8 cellular contexts compared by ENCODE assay signal in genomic region chr2:231785822-231786176, GRCh38. TPM values are rescaled to one million over a fixed set of nuclear protein-coding genes. Genes with fewer than 3 reads are reported as not detected.
DNase-seq lines count a peak whose midpoint lies in the region; ATAC-seq and TF ChIP-seq lines count a peak whose summit lies in the region.

No MANE protein-coding gene starts in this region.

- CTCF ChIA-PET in activated naive CD4-positive, alpha-beta T cell treated with anti-CD3 and anti-CD28 coated beads for 36 hours (lab: Charles Lee): interaction anchor here (1.2 to 2.7 kb wide), 4 partner anchors 10 to 110 kb away, joined by 3 to 11 read pairs (median 8); no protein-coding TSS in a partner anchor

- H3K36me3 ChIP-seq in kidney epithelial cell (ENCODE audit: control insufficient read depth, insufficient read depth, low read length) (no peaks in the 10 kb centered on the region), tibial nerve (peaks cover 0 to 16% (median 0%) of the 10 kb centered on the region in 3 donors)

- H3K4me1 ChIP-seq in tibial nerve: peaks cover 0 to 69% (median 29%) of the 10 kb centered on the region in 4 donors

- TF ChIP-seq POLR2A in tibial nerve (IDR thresholded peaks at IDR 0.05): no peak

- peak overlapping the region; percentile 86 for H3K4me3 Mint-ChIP-seq in activated naive CD4-positive, alpha-beta T cell treated with anti-CD3 and anti-CD28 coated beads for 36 hours
- peak overlapping the region; percentile 97 for H3K4me3 Mint-ChIP-seq in activated T-helper 2 cell treated with anti-CD3 and anti-CD28 coated beads, Interferon-gamma antibody, Interleukin-2, Interleukin-4, amounts not matched to agents 10 μg/mL and 5 μg/mL and 100 μg/mL, durations not matched to agents 14 hours and 24 hours and 36 hours (ENCODE audit: low read depth)

- no peaks in the 10 kb centered on the region for H3K9me3 ChIP-seq in tibial nerve

- ATAC-seq in GM18868 (IDR thresholded peaks at IDR 0.05; ENCODE audit: unreplicated experiment): no peak

- TF ChIP-seq CTCF in kidney epithelial cell (IDR thresholded peaks at IDR 0.05; ENCODE audit: insufficient read depth, low read length, poor library complexity, severe bottlenecking): no peak
- no peak for TF ChIP-seq CTCF in tibial nerve (IDR thresholded peaks at IDR 0.05)

- TF ChIP-seq EP300 in tibial nerve (IDR thresholded peaks at IDR 0.05): no peak

- no peaks in the 10 kb centered on the region for H3K27me3 Mint-ChIP-seq in activated naive CD4-positive, alpha-beta T cell treated with anti-CD3 and anti-CD28 coated beads for 36 hours (ENCODE audit: low read depth)
- H3K27me3 Mint-ChIP-seq in activated T-helper 2 cell treated with anti-CD3 and anti-CD28 coated beads, Interferon-gamma antibody, Interleukin-2, Interleukin-4, amounts not matched to agents 10 μg/mL and 5 μg/mL and 100 μg/mL, durations not matched to agents 14 hours and 24 hours and 36 hours (ENCODE audit: low read depth): no peaks in the 10 kb centered on the region

- DNase-seq in activated naive CD4-positive, alpha-beta T cell treated with anti-CD3 and anti-CD28 coated beads for 36 hours: no peak
- no peak for DNase-seq in activated naive CD4-positive, alpha-beta T cell (lab: John Stamatoyannopoulos, UW)
- no peak for DNase-seq in activated T-helper 2 cell treated with anti-CD3 and anti-CD28 coated beads, Interferon-gamma antibody, Interleukin-2, Interleukin-4, amounts not matched to agents 10 μg/mL and 5 μg/mL and 100 μg/mL, durations not matched to agents 14 hours and 24 hours and 36 hours (ENCODE audit: low spot score)
- DNase-seq in kidney epithelial cell (ENCODE audit: low read depth): no peak
- DNase-seq in tibial nerve (ENCODE audit: low spot score in 2 of 2): no peak
- no peak for DNase-seq in NOMO-1 treated with dmso at 0.1 percent for 144 hours (lab: John Stamatoyannopoulos, UW; ENCODE audit: unreplicated experiment)
- DNase-seq in HPDE6-E6E7 (ENCODE audit: extremely low spot score): no peak

- peaks cover 64% of the 10 kb centered on the region for H3K4me1 Mint-ChIP-seq in activated naive CD4-positive, alpha-beta T cell treated with anti-CD3 and anti-CD28 coated beads for 36 hours (ENCODE audit: low read depth)
- peaks cover 42% of the 10 kb centered on the region for H3K4me1 Mint-ChIP-seq in activated T-helper 2 cell treated with anti-CD3 and anti-CD28 coated beads, Interferon-gamma antibody, Interleukin-2, Interleukin-4, amounts not matched to agents 10 μg/mL and 5 μg/mL and 100 μg/mL, durations not matched to agents 14 hours and 24 hours and 36 hours (ENCODE audit: low read depth)

- H3K36me3 Mint-ChIP-seq in activated naive CD4-positive, alpha-beta T cell treated with anti-CD3 and anti-CD28 coated beads for 36 hours (ENCODE audit: low read depth): peaks cover 4% of the 10 kb centered on the region
- peaks cover 27% of the 10 kb centered on the region for H3K36me3 Mint-ChIP-seq in activated T-helper 2 cell treated with anti-CD3 and anti-CD28 coated beads, Interferon-gamma antibody, Interleukin-2, Interleukin-4, amounts not matched to agents 10 μg/mL and 5 μg/mL and 100 μg/mL, durations not matched to agents 14 hours and 24 hours and 36 hours (ENCODE audit: low read depth)

- H3K27ac ChIP-seq in tibial nerve: peak overlapping the region; percentile 51 to 79 (median 76)

- H3K9me3 Mint-ChIP-seq in activated naive CD4-positive, alpha-beta T cell treated with anti-CD3 and anti-CD28 coated beads for 36 hours: no peaks in the 10 kb centered on the region
- H3K9me3 Mint-ChIP-seq in activated T-helper 2 cell treated with anti-CD3 and anti-CD28 coated beads, Interferon-gamma antibody, Interleukin-2, Interleukin-4, amounts not matched to agents 10 μg/mL and 5 μg/mL and 100 μg/mL, durations not matched to agents 14 hours and 24 hours and 36 hours: no peaks in the 10 kb centered on the region

- peak overlapping the region; percentile 84 for H3K27ac Mint-ChIP-seq in activated naive CD4-positive, alpha-beta T cell treated with anti-CD3 and anti-CD28 coated beads for 36 hours
- peak overlapping the region; percentile 83 for H3K27ac Mint-ChIP-seq in activated T-helper 2 cell treated with anti-CD3 and anti-CD28 coated beads, Interferon-gamma antibody, Interleukin-2, Interleukin-4, amounts not matched to agents 10 μg/mL and 5 μg/mL and 100 μg/mL, durations not matched to agents 14 hours and 24 hours and 36 hours

- peak overlapping the region; percentile 93 for H3K4me3 ChIP-seq in kidney epithelial cell (ENCODE audit: low read depth, low read length)
- peak overlapping the region; percentile 74 to 86 (median 78) for H3K4me3 ChIP-seq in tibial nerve

- H3K27me3 ChIP-seq in kidney epithelial cell (ENCODE audit: control insufficient read depth, insufficient read depth, low read length): no peaks in the 10 kb centered on the region
- H3K27me3 ChIP-seq in tibial nerve: no peaks in the 10 kb centered on the region

- 43% methylated on average over 6 of the region's 6 CpGs for WGBS in tibial nerve, 2 donors

- intact Hi-C loops in activated naive CD4-positive, alpha-beta T cell treated with anti-CD3 and anti-CD28 coated beads for 36 hours (cut with micrococcal nuclease): loop anchor here (1.0 to 10.0 kb wide), 3 partner anchors 173 to 909 kb away; partner anchors contain the start of genes EIF4E2, GIGYF2 and TIGD1
- intact Hi-C loops in activated T-helper 2 cell treated with anti-CD3 and anti-CD28 coated beads, Interferon-gamma antibody, Interleukin-2, Interleukin-4, amounts not matched to agents 10 μg/mL and 5 μg/mL and 100 μg/mL, durations not matched to agents 14 hours and 24 hours and 36 hours (cut with micrococcal nuclease): no loop called here

RNA-seq across cellular contexts. Expression of gene COPS7B, which starts 0.4 kb away (rescaled TPM):
- 10 to 100 TPM; 47.3 to 52.8 TPM for total RNA-seq in activated naive CD4-positive, alpha-beta T cell treated with anti-CD3 and anti-CD28 coated beads for 36 hours
- 62.1 and 66.0 TPM in 2 replicates for total RNA-seq in activated T-helper 2 cell treated with anti-CD3 and anti-CD28 coated beads, Interferon-gamma antibody, Interleukin-2, Interleukin-4, amounts not matched to agents 10 μg/mL and 5 μg/mL and 100 μg/mL, durations not matched to agents 14 hours and 24 hours and 36 hours
- 30.5 and 30.9 TPM in 2 replicates for total RNA-seq in kidney epithelial cell
- 10 to 100 TPM; 26.0 to 89.4 (median 42.5) TPM for total RNA-seq in tibial nerve

RNA-seq across cellular contexts. Expression of gene PDE6D, which starts 4.7 kb away (rescaled TPM):
- 10 to 100 TPM; 25.6 to 27.1 TPM for total RNA-seq in activated naive CD4-positive, alpha-beta T cell treated with anti-CD3 and anti-CD28 coated beads for 36 hours
- 35.5 and 35.6 TPM in 2 replicates for total RNA-seq in activated T-helper 2 cell treated with anti-CD3 and anti-CD28 coated beads, Interferon-gamma antibody, Interleukin-2, Interleukin-4, amounts not matched to agents 10 μg/mL and 5 μg/mL and 100 μg/mL, durations not matched to agents 14 hours and 24 hours and 36 hours
- 30.5 and 34.6 TPM in 2 replicates for total RNA-seq in kidney epithelial cell
- total RNA-seq in tibial nerve: 10 to 100 TPM; 18.6 to 30.8 (median 26.6) TPM
